ENCODE assay signal across 1 cellular context in genomic region chr20:51541189-51542032, GRCh38.
TF ChIP-seq lines count a peak whose summit lies in the region.

No MANE protein-coding gene starts in this region.

TF ChIP-seq in K562, 482 proteins besides CTCF, POLR2A, EP300 and RAD21 (continued from another document and continues in another):
- TF ChIP-seq ARID2 (IDR thresholded peaks at IDR 0.05) (no peak), NR0B1 (IDR thresholded peaks at IDR 0.05; ENCODE audit: partially characterized antibody) (no peak), CHD4 (IDR thresholded peaks at IDR 0.05; ENCODE audit: insufficient read depth, insufficient replicate concordance, low read depth, low read length, poor library complexity, severe bottlenecking) (no peak), TFAM (CRISPR knock-in tag; conservative IDR thresholded peaks at IDR 0.05) (no peak), PRMT5 (CRISPR knock-in tag; IDR thresholded peaks at IDR 0.05) (no peak), RAD51 (IDR thresholded peaks at IDR 0.05; ENCODE audit: borderline replicate concordance, low read depth) (peak; percentile 49; the same call in 1 of the 2 replicates), SMAD4 (CRISPR knock-in tag; conservative IDR thresholded peaks at IDR 0.05) (no peak), DNMT1 (IDR thresholded peaks at IDR 0.05) (no peak), MITF (IDR thresholded peaks at IDR 0.05) (peak; percentile 65; the same call in 1 of the 2 replicates), DPF2 (IDR thresholded peaks at IDR 0.05) (peak; percentile 59; the same call in 1 of the 2 replicates), MYNN (IDR thresholded peaks at IDR 0.05) (0 out of 2 replicates have a peak, but pooled peaks have one; percentile 33), MYNN (CRISPR knock-in tag; IDR thresholded peaks at IDR 0.05) (no peak), RHOXF2B (CRISPR knock-in tag; conservative IDR thresholded peaks at IDR 0.05) (no peak), GTF2F1 (IDR thresholded peaks at IDR 0.05; ENCODE audit: low read depth, low read length) (no peak), ZBTB1 (CRISPR knock-in tag; IDR thresholded peaks at IDR 0.05; ENCODE audit: borderline replicate concordance, low read depth) (no peak), ZNF121 (CRISPR knock-in tag; conservative IDR thresholded peaks at IDR 0.05) (no peak), JUND (IDR thresholded peaks at IDR 0.05; ENCODE audit: borderline replicate concordance, low read depth, low read length) (peak; percentile 60), JUND (tag; IDR thresholded peaks at IDR 0.05; ENCODE audit: borderline replicate concordance, low read depth, low read length) (peak; percentile 46; the same call in 1 of the 3 replicates), MEIS2 (IDR thresholded peaks at IDR 0.05; ENCODE audit: partially characterized antibody) (peak; percentile 55), HLTF (IDR thresholded peaks at IDR 0.05) (no peak), GTF2A2 (tag; IDR thresholded peaks at IDR 0.05) (no peak), MYC (IDR thresholded peaks at IDR 0.05; ENCODE audit: low read depth, low read length) (peak; percentile 83; the same call in 1 of the 2 replicates), MYC (CRISPR knock-in tag; IDR thresholded peaks at IDR 0.05; ENCODE audit: borderline replicate concordance, low read depth) (no peak), MBD1 (CRISPR knock-in tag; IDR thresholded peaks at IDR 0.05) (no peak), KLF10 (CRISPR knock-in tag; IDR thresholded peaks at IDR 0.05) (no peak), RREB1 (CRISPR knock-in tag; IDR thresholded peaks at IDR 0.05) (no peak), PPARD (CRISPR knock-in tag; IDR thresholded peaks at IDR 0.05) (no peak), RNF2 (IDR thresholded peaks at IDR 0.05) (peak; percentile 50; the same call in 1 of the 2 replicates), HEY1 (CRISPR knock-in tag; IDR thresholded peaks at IDR 0.05; ENCODE audit: borderline replicate concordance) (no peak), HDAC1 (IDR thresholded peaks at IDR 0.05) (peak in 1 of 2 experiments; percentile 84; a peak in 2 of 4 replicates), SMARCE1 (IDR thresholded peaks at IDR 0.05) (0 out of 2 replicates have a peak, but pooled peaks have one; percentile 12), TCF7 (IDR thresholded peaks at IDR 0.05; ENCODE audit: borderline replicate concordance) (no peak), NEUROD1 (IDR thresholded peaks at IDR 0.05; ENCODE audit: borderline replicate concordance, low read depth, low read length, partially characterized antibody) (peak; percentile 19), MAFG (tag; conservative IDR thresholded peaks at IDR 0.05) (no peak), ZNF133 (CRISPR knock-in tag; IDR thresholded peaks at IDR 0.05) (no peak), TAL1 (IDR thresholded peaks at IDR 0.05) (0 out of 2 replicates have a peak, but pooled peaks have one; percentile 37), MGA (IDR thresholded peaks at IDR 0.05) (no peak; the same call in 1 of the 2 replicates)
